Comparison of ENCODE assay signal across 16 cellular contexts in genomic region chr10:128152741-128153583, GRCh38.
"Had no signal": no experiment of that assay in that cellular context is flagged by ENCODE, and none has a peak within 500 bp of the region (broad histone marks: within the 10 kb centered on the region; RNA-seq: fewer than 3 reads in every experiment).

No MANE protein-coding gene starts in this region.

- H3K27ac ChIP-seq: epithelial cell of prostate, pancreas, thyroid gland had no signal

- H3K4me1 Mint-ChIP-seq: activated CD4-positive, alpha-beta T cell treated with anti-CD3 and anti-CD28 coated beads, Interleukin-2, amount 10 ng/mL, durations not matched to agents 24 days and 14 days; activated naive CD8-positive, alpha-beta T cell treated with anti-CD3 and anti-CD28 coated beads, Interleukin-2, amount 10 ng/mL, durations not matched to agents 7 days and 5 days; nephron had no signal

- H3K9me3 ChIP-seq: pancreas, thyroid gland had no signal

- H3K36me3 ChIP-seq: pancreas, thyroid gland had no signal

- DNase-seq: activated CD4-positive, alpha-beta T cell treated with anti-CD3 and anti-CD28 coated beads, Interleukin-2, amount 10 ng/mL, durations not matched to agents 24 days and 14 days; activated CD4-positive, CD25-positive, alpha-beta regulatory T cell; activated CD8-positive, alpha-beta memory T cell treated with anti-CD3 and anti-CD28 coated beads, Interleukin-2, amount 50 U/mL, for 48 hours; activated CD8-positive, alpha-beta T cell treated with anti-CD3 and anti-CD28 coated beads, Interleukin-2, amount 10 ng/mL, durations not matched to agents 7 days and 5 days; activated naive CD8-positive, alpha-beta T cell treated with anti-CD3 and anti-CD28 coated beads, Interleukin-2, amount 10 ng/mL, durations not matched to agents 7 days and 5 days; anterior cingulate cortex; cerebellar nuclear complex; effector memory CD8-positive, alpha-beta T cell; pancreas; stimulated activated CD4-positive, alpha-beta T cell treated with anti-CD3 and anti-CD28 coated beads, Interleukin-15, amount 100 ng/mL, for 24 hours; stimulated activated CD4-positive, alpha-beta T cell treated with anti-CD3 and anti-CD28 coated beads, Interleukin-4, amount 100 ng/mL, for 1 hour; stimulated activated naive B cell treated with anti-CD40 and anti-IgM and Interleukin-4, amounts not matched to agents 10 μg/mL and 1 μg/mL and 100 μg/mL, for 72 hours; SW 1271; thyroid gland had no signal

- H3K27me3 ChIP-seq: pancreas, thyroid gland had no signal

- H3K36me3 Mint-ChIP-seq: activated naive CD8-positive, alpha-beta T cell treated with anti-CD3 and anti-CD28 coated beads, Interleukin-2, amount 10 ng/mL, durations not matched to agents 7 days and 5 days; stimulated activated naive B cell treated with anti-CD40 and anti-IgM and Interleukin-4, amounts not matched to agents 10 μg/mL and 1 μg/mL and 100 μg/mL, for 72 hours had no signal

- ATAC-seq: activated CD8-positive, alpha-beta T cell treated with anti-CD3 and anti-CD28 coated beads, Interleukin-2, amount 10 ng/mL, durations not matched to agents 7 days and 5 days; effector memory CD8-positive, alpha-beta T cell; pancreas; stimulated activated naive B cell treated with anti-CD40 and anti-IgM and Interleukin-4, amounts not matched to agents 10 μg/mL and 1 μg/mL and 100 μg/mL, for 72 hours had no signal

- H3K4me3 ChIP-seq: pancreas, thyroid gland had no signal

- H3K9me3 Mint-ChIP-seq: activated CD4-positive, alpha-beta T cell treated with anti-CD3 and anti-CD28 coated beads, Interleukin-2, amount 10 ng/mL, durations not matched to agents 24 days and 14 days; activated naive CD8-positive, alpha-beta T cell treated with anti-CD3 and anti-CD28 coated beads, Interleukin-2, amount 10 ng/mL, durations not matched to agents 7 days and 5 days; effector memory CD8-positive, alpha-beta T cell; nephron; stimulated activated naive B cell treated with anti-CD40 and anti-IgM and Interleukin-4, amounts not matched to agents 10 μg/mL and 1 μg/mL and 100 μg/mL, for 72 hours had no signal

- H3K27ac Mint-ChIP-seq: activated CD4-positive, alpha-beta T cell treated with anti-CD3 and anti-CD28 coated beads, Interleukin-2, amount 10 ng/mL, durations not matched to agents 24 days and 14 days; activated CD8-positive, alpha-beta T cell treated with anti-CD3 and anti-CD28 coated beads, Interleukin-2, amount 10 ng/mL, durations not matched to agents 7 days and 5 days; activated naive CD8-positive, alpha-beta T cell treated with anti-CD3 and anti-CD28 coated beads, Interleukin-2, amount 10 ng/mL, durations not matched to agents 7 days and 5 days; effector memory CD8-positive, alpha-beta T cell; nephron; stimulated activated naive B cell treated with anti-CD40 and anti-IgM and Interleukin-4, amounts not matched to agents 10 μg/mL and 1 μg/mL and 100 μg/mL, for 72 hours had no signal

- H3K4me3 Mint-ChIP-seq: activated CD4-positive, alpha-beta T cell treated with anti-CD3 and anti-CD28 coated beads, Interleukin-2, amount 10 ng/mL, durations not matched to agents 24 days and 14 days; activated CD8-positive, alpha-beta T cell treated with anti-CD3 and anti-CD28 coated beads, Interleukin-2, amount 10 ng/mL, durations not matched to agents 7 days and 5 days; activated naive CD8-positive, alpha-beta T cell treated with anti-CD3 and anti-CD28 coated beads, Interleukin-2, amount 10 ng/mL, durations not matched to agents 7 days and 5 days; stimulated activated naive B cell treated with anti-CD40 and anti-IgM and Interleukin-4, amounts not matched to agents 10 μg/mL and 1 μg/mL and 100 μg/mL, for 72 hours had no signal

- H3K4me1 ChIP-seq: pancreas had no signal
